8 cellular contexts compared by ENCODE assay signal in genomic region chr1:206050655-206051235, GRCh38. TPM values are rescaled to one million over a fixed set of nuclear protein-coding genes. Genes with fewer than 3 reads are reported as not detected.
DNase-seq lines count a peak whose midpoint lies in the region; ATAC-seq and TF ChIP-seq lines count a peak whose summit lies in the region.

No MANE protein-coding gene starts in this region.

- H3K36me3 ChIP-seq in thymus (ENCODE audit: control insufficient read depth, insufficient read depth) = no peaks in the 10 kb centered on the region

- peak; percentile 86 for ATAC-seq in HG03175 (IDR thresholded peaks at IDR 0.05; ENCODE audit: unreplicated experiment)
- ATAC-seq in T-helper 17 cell = peak; percentile 96

- H3K4me1 ChIP-seq in thymus (ENCODE audit: control insufficient read depth, insufficient read depth, low read length) = peaks cover 16% of the 10 kb centered on the region

- 2% methylated on average over 6 of the region's 6 CpGs for WGBS in thymus

- TF ChIP-seq CTCF in epithelial cell of proximal tubule (conservative IDR thresholded peaks at IDR 0.05; ENCODE audit: low read depth, low read length) = no peak

- H3K4me1 Mint-ChIP-seq in T-helper 17 cell = peaks cover 13% of the 10 kb centered on the region

- peak overlapping the region; percentile 93 for H3K27ac Mint-ChIP-seq in T-helper 17 cell

- peaks cover 4% of the 10 kb centered on the region for H3K27me3 Mint-ChIP-seq in T-helper 17 cell

- peak overlapping the region; percentile 54 for H3K27ac ChIP-seq in thymus (ENCODE audit: low read depth)

- H3K9me3 ChIP-seq in T-helper 17 cell (ENCODE audit: control insufficient read depth, low read length, poor library complexity, severe bottlenecking) (no peaks in the 10 kb centered on the region), thymus (ENCODE audit: control insufficient read depth) (no peaks in the 10 kb centered on the region)

- no peaks in the 10 kb centered on the region for H3K27me3 ChIP-seq in thymus (ENCODE audit: control insufficient read depth, insufficient read depth)

- H3K36me3 Mint-ChIP-seq in T-helper 17 cell (ENCODE audit: low read depth) = peaks cover 2% of the 10 kb centered on the region

- peak overlapping the region; percentile 82 for H3K4me3 Mint-ChIP-seq in T-helper 17 cell

- DNase-seq in NK-92 treated with Interleukin-12 subunit alpha and Interleukin-12 subunit beta, amount 100 ng/mL, for 24 hours (lab: John Stamatoyannopoulos, UW) = peak; percentile 59
- DNase-seq in NK-92 (lab: John Stamatoyannopoulos, UW; ENCODE audit: unreplicated experiment) = no peak
- DNase-seq in T-helper 17 cell = peak in 2 of 3 donors; percentile 17 to 33
- peak; percentile 93 for DNase-seq in epithelial cell of proximal tubule (ENCODE audit: low read depth)
- DNase-seq in DMS114 treated with DMSO at 0.1 percent for 48 hours (lab: John Stamatoyannopoulos, UW; ENCODE audit: unreplicated experiment) = no peak
- DNase-seq in COR-L47 (lab: John Stamatoyannopoulos, UW) = no peak

- H3K4me3 ChIP-seq in epithelial cell of proximal tubule (ENCODE audit: low read depth, low read length) (no peak overlapping the region), thymus (ENCODE audit: low read length) (no peak overlapping the region)

RNA-seq across cellular contexts. Expression of gene RHEX, which starts 2.2 kb away (rescaled TPM):
- total RNA-seq in T-helper 17 cell (under 1 TPM in 1 of 2 donors, not detected in 1; 0.50 TPM), epithelial cell of proximal tubule (0.29 and 0.58 TPM in 2 replicates)
- polyA plus RNA-seq in thymus = 1.7 TPM

RNA-seq across cellular contexts. Expression of gene CTSE, which starts 27.1 kb away (rescaled TPM):
- total RNA-seq in T-helper 17 cell (not detected), epithelial cell of proximal tubule (0.22 TPM in 1 of 2 replicates, not detected in the other)
- 3.1 TPM for polyA plus RNA-seq in thymus

RNA-seq across cellular contexts. Expression of gene RAB7B, which starts 47.5 kb away (rescaled TPM):
- under 1 TPM in 1 of 2 donors, not detected in 1; 0.18 TPM for total RNA-seq in T-helper 17 cell
- not detected in 2 replicates for total RNA-seq in epithelial cell of proximal tubule
- polyA plus RNA-seq in thymus = 6.4 TPM

Comparison
In these comparisons a context has a peak if more than half of its experiments do, and no peak if none do; other contexts are left out.
1. DNase-seq: peak in NK-92 treated with Interleukin-12 subunit alpha and Interleukin-12 subunit beta, amount 100 ng/mL, for 24 hours (single experiment), T-helper 17 cell (2 of 3) and epithelial cell of proximal tubule (single experiment); none in NK-92 (single experiment), DMS114 treated with DMSO at 0.1 percent for 48 hours (single experiment) and COR-L47 (single experiment).